Comparison of ENCODE assay signal across 1 cellular context in genomic region chr11:74310857-74311256, GRCh38.
TF ChIP-seq lines count a peak whose summit lies in the region.

No MANE protein-coding gene starts in this region.

TF ChIP-seq in HepG2, 621 proteins besides CTCF, POLR2A, EP300 and RAD21 (continued from another document):
- TF ChIP-seq ZNF280D (CRISPR knock-in tag; IDR thresholded peaks at IDR 0.05) = no peak
- TF ChIP-seq ZNF343 (CRISPR knock-in tag; IDR thresholded peaks at IDR 0.05) = no peak
- TF ChIP-seq ZNF101 (CRISPR knock-in tag; IDR thresholded peaks at IDR 0.05; ENCODE audit: borderline replicate concordance, low read depth) = no peak
- TF ChIP-seq ZBTB4 (CRISPR knock-in tag; IDR thresholded peaks at IDR 0.05; ENCODE audit: borderline replicate concordance) = no peak
- TF ChIP-seq ETV6 (CRISPR knock-in tag; conservative IDR thresholded peaks at IDR 0.05) = no peak
- no peak for TF ChIP-seq GMEB2 (CRISPR knock-in tag; IDR thresholded peaks at IDR 0.05; ENCODE audit: low read depth)
- no peak for TF ChIP-seq ZNF143 (CRISPR knock-in tag; IDR thresholded peaks at IDR 0.05)
- TF ChIP-seq RFXAP (CRISPR knock-in tag; IDR thresholded peaks at IDR 0.05; ENCODE audit: borderline replicate concordance) = no peak
